Comparison of ENCODE assay signal across 9 cellular contexts in the genomic region with DNA sequence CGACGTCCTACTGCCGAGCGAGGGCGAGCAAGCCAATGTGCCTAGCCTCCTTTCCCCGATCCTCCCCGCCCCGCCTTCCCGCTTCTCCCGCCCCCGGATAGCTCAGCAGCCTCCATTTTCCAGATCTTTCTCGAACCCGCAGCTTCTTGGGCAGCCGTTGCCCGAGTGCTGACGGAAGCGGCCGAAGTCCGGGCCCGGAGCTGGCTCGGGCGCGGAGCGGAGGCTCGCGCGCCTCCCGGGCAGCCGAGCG. TPM values are rescaled to one million over a fixed set of nuclear protein-coding genes. Genes with fewer than 3 reads are reported as not detected.
DNase-seq lines count a peak whose midpoint lies in the region; ATAC-seq, FAIRE-seq and TF ChIP-seq lines count a peak whose summit lies in the region.
"Had no signal": no experiment of that assay in that cellular context is flagged by ENCODE, and none has a peak within 500 bp of the region (broad histone marks: within the 10 kb centered on the region; RNA-seq: fewer than 3 reads in every experiment).

No MANE protein-coding gene starts in this region.

- H3K27me3 ChIP-seq in HUES6 (ENCODE audit: control insufficient read depth, insufficient read depth, low read length) (peaks cover 44% of the 10 kb centered on the region), H1 (replicated peaks in 1 of 4; ENCODE audit: control insufficient read depth in 3 of 4, extremely low read depth in 1 of 4, insufficient read depth in 3 of 4, low read length in 3 of 4) (peaks cover 7 to 34% (median 25%) of the 10 kb centered on the region in 4 experiments), mesenchymal stem cell (ENCODE audit: control insufficient read depth in 1 of 2, insufficient read depth in 1 of 2, low read length in 2 of 2) (no peaks in the 10 kb centered on the region)

- H2AK5ac ChIP-seq in H1 (ENCODE audit: low read depth, low read length) (no peak overlapping the region), mesenchymal stem cell (ENCODE audit: low read length, severe bottlenecking) (no peak overlapping the region)

- no peaks in the 10 kb centered on the region for H3K36me3 Mint-ChIP-seq in stimulated activated naive CD8-positive, alpha-beta T cell treated with anti-CD3 and anti-CD28 coated beads, Interleukin-15, Interleukin-2, amounts not matched to agents 100 ng/mL and 50 ng/mL, for 24 hours (ENCODE audit: low read depth)

- H2BK5ac ChIP-seq in H1 (ENCODE audit: low read depth, low read length) (peak overlapping the region; percentile 53), mesenchymal stem cell (ENCODE audit: low read depth, low read length, poor library complexity, severe bottlenecking) (no peak overlapping the region)

- no peak overlapping the region for H2BK12ac ChIP-seq in H1 (ENCODE audit: low read depth, low read length)
- H2BK12ac ChIP-seq in mesenchymal stem cell (ENCODE audit: low read length in 2 of 2), result peak overlapping the region in 1 of 2 experiments; percentile 64

- H3K23ac ChIP-seq in H1 (ENCODE audit: insufficient read length) (no peak overlapping the region), mesenchymal stem cell (ENCODE audit: low read length in 2 of 2) (no peak overlapping the region)

- no peak overlapping the region for H2BK15ac ChIP-seq in H1 (ENCODE audit: low read length)
- peak overlapping the region; percentile 90 for H2BK15ac ChIP-seq in mesenchymal stem cell (ENCODE audit: low read depth, poor library complexity, severe bottlenecking)

- H3K4me1 ChIP-seq in HUES6 (ENCODE audit: control insufficient read depth, insufficient read depth, low read length), result no peaks in the 10 kb centered on the region
- H3K4me1 ChIP-seq in H1 (replicated peaks in 1 of 4; ENCODE audit: control insufficient read depth in 3 of 4, insufficient read depth in 4 of 4, low read length in 3 of 4), result peaks cover 0 to 10% (median 1%) of the 10 kb centered on the region in 4 experiments; a peak in 5 of 7 replicates
- peaks cover 8% of the 10 kb centered on the region for H3K4me1 ChIP-seq in mesenchymal stem cell (ENCODE audit: control insufficient read depth, insufficient read depth, low read depth, low read length)

- peak overlapping the region; percentile 48 for H4K5ac ChIP-seq in H1 (ENCODE audit: insufficient read length, low read depth, low read length)

- H3K36me3 ChIP-seq in HUES6 (ENCODE audit: control insufficient read depth, insufficient read depth, low read length), result no peaks in the 10 kb centered on the region
- no peaks in the 10 kb centered on the region for H3K36me3 ChIP-seq in H1 (ENCODE audit: control insufficient read depth in 2 of 4, insufficient read depth in 4 of 4, low read length in 3 of 4)
- H3K36me3 ChIP-seq in mesenchymal stem cell (ENCODE audit: control insufficient read depth in 1 of 2, insufficient read depth in 2 of 2, low read depth in 1 of 2, low read length in 2 of 2), result no peaks in the 10 kb centered on the region

- peak; percentile 78 for ATAC-seq in GM21528 (IDR thresholded peaks at IDR 0.05; ENCODE audit: low FRiP score, unreplicated experiment)

- peak overlapping the region; percentile 86 for H3K4me3 ChIP-seq in HUES6 (ENCODE audit: low read depth, low read length)
- peak overlapping the region; percentile 52 to 80 (median 70) for H3K4me3 ChIP-seq in H1 (ENCODE audit: extremely low read depth in 1 of 4, insufficient read depth in 2 of 4, low read depth in 3 of 4, low read length in 4 of 4)
- H3K4me3 ChIP-seq in mesenchymal stem cell (ENCODE audit: insufficient read depth in 1 of 2, low read depth in 1 of 2, low read length in 2 of 2), result peak overlapping the region; percentile 60 to 100

- H3K79me1 ChIP-seq in H1 (ENCODE audit: low read depth, low read length) (no peaks in the 10 kb centered on the region), mesenchymal stem cell (replicated peaks; ENCODE audit: low read length, poor library complexity, severe bottlenecking) (peaks cover 5% of the 10 kb centered on the region)

- no peaks in the 10 kb centered on the region for H3K9me3 Mint-ChIP-seq in stimulated activated naive CD8-positive, alpha-beta T cell treated with anti-CD3 and anti-CD28 coated beads, Interleukin-15, Interleukin-2, amounts not matched to agents 100 ng/mL and 50 ng/mL, for 24 hours

- no peak for TF ChIP-seq CTCF in H1 (IDR thresholded peaks at IDR 0.05; ENCODE audit: control extremely low read depth in 1 of 3, insufficient read depth in 1 of 3, low read depth in 1 of 3, low read length in 3 of 3)

- peak overlapping the region; percentile 87 to 99 for H3K4me2 ChIP-seq in H1 (ENCODE audit: insufficient read depth in 1 of 2, low read depth in 2 of 2, low read length in 2 of 2)
- peak overlapping the region; percentile 75 for H3K4me2 ChIP-seq in mesenchymal stem cell (ENCODE audit: low read length, poor library complexity, severe bottlenecking)

- peaks cover 29% of the 10 kb centered on the region for H3K4me1 Mint-ChIP-seq in stimulated activated naive CD8-positive, alpha-beta T cell treated with anti-CD3 and anti-CD28 coated beads, Interleukin-15, Interleukin-2, amounts not matched to agents 100 ng/mL and 50 ng/mL, for 24 hours (ENCODE audit: low read depth)

- TF ChIP-seq POLR2A in H1 (IDR thresholded peaks at IDR 0.05; ENCODE audit: control extremely low read depth in 1 of 2, low read depth in 2 of 2, low read length in 2 of 2), result no peak

- peak overlapping the region; percentile 97; the same call in 1 of the 2 replicates for H4K8ac ChIP-seq in H1 (ENCODE audit: extremely low read depth, insufficient read depth, low read length)
- H4K8ac ChIP-seq in mesenchymal stem cell (ENCODE audit: low read length), result peak overlapping the region; percentile 95

- peaks cover 12% of the 10 kb centered on the region for H3K23me2 ChIP-seq in H1 (ENCODE audit: low read depth, low read length)

- no peak overlapping the region for H4K91ac ChIP-seq in H1 (replicated peaks; ENCODE audit: insufficient read length, low read length)
- peak overlapping the region; percentile 25 for H4K91ac ChIP-seq in mesenchymal stem cell (ENCODE audit: low read length)

- H3K9ac ChIP-seq in HUES6 (ENCODE audit: low read length), result peak overlapping the region; percentile 63
- peak overlapping the region; percentile 46 to 84 (median 64) for H3K9ac ChIP-seq in H1 (replicated peaks in 1 of 4; ENCODE audit: extremely low read depth in 1 of 4, low read depth in 3 of 4, low read length in 3 of 4)
- peak overlapping the region; percentile 92 for H3K9ac ChIP-seq in mesenchymal stem cell (ENCODE audit: low read length)

- CTCF ChIA-PET in H1 (lab: Charles Lee; ENCODE audit: partially characterized antibody), result interaction anchor here (0.5 to 1.3 kb wide), 6 partner anchors 37 to 254 kb away, joined by 3 to 7 read pairs (median 3); no protein-coding TSS in a partner anchor

- H2AFZ ChIP-seq in H1 (ENCODE audit: low read length) (peak overlapping the region; percentile 80; the same call in 1 of the 2 replicates), mesenchymal stem cell (ENCODE audit: low read depth, low read length) (peak overlapping the region; percentile 91)

- no peak overlapping the region for H2BK20ac ChIP-seq in H1 (ENCODE audit: low read length)

- H2BK120ac ChIP-seq in H1 (replicated peaks; ENCODE audit: low read depth, low read length) (no peak overlapping the region), mesenchymal stem cell (ENCODE audit: low read depth, low read length) (peak overlapping the region; percentile 94)

- H3K56ac ChIP-seq in H1 (replicated peaks; ENCODE audit: insufficient read length, low read depth, low read length), result no peak overlapping the region

- no peak overlapping the region for H3K14ac ChIP-seq in H1 (ENCODE audit: insufficient read length)
- H3K14ac ChIP-seq in mesenchymal stem cell (ENCODE audit: low read length in 2 of 2), result no peak overlapping the region

- H4K20me1 ChIP-seq in H1 (replicated peaks in 1 of 2; ENCODE audit: control insufficient read depth in 1 of 2, insufficient read depth in 2 of 2, low read length in 2 of 2), result no peaks in the 10 kb centered on the region

- FAIRE-seq in H1 (lab: Jason Lieb, UNC), result no peak

- H3K9me3 ChIP-seq in HUES6 (ENCODE audit: control insufficient read depth, insufficient read depth, low read depth, low read length), result no peaks in the 10 kb centered on the region
- H3K9me3 ChIP-seq in H1 (ENCODE audit: insufficient read depth in 2 of 2, low read depth in 1 of 2, low read length in 1 of 2), result no peaks in the 10 kb centered on the region
- no peaks in the 10 kb centered on the region for H3K9me3 ChIP-seq in mesenchymal stem cell (ENCODE audit: control insufficient read depth, low read length)

- POLR2A ChIA-PET in H1 (lab: Charles Lee; ENCODE audit: partially characterized antibody), result interaction anchor here (0.6 to 1.8 kb wide), 7 partner anchors 9 to 294 kb away, joined by 3 to 11 read pairs (median 4); a partner anchor contains a TSS

- H3K4ac ChIP-seq in H1 (replicated peaks; ENCODE audit: insufficient read length, low read depth, low read length) (no peak overlapping the region), mesenchymal stem cell (ENCODE audit: low read depth in 1 of 2, low read length in 2 of 2) (peak overlapping the region in 1 of 2 experiments; percentile 68)

- no peak overlapping the region for H3K27ac Mint-ChIP-seq in stimulated activated naive CD8-positive, alpha-beta T cell treated with anti-CD3 and anti-CD28 coated beads, Interleukin-15, Interleukin-2, amounts not matched to agents 100 ng/mL and 50 ng/mL, for 24 hours

- H3K27me3 Mint-ChIP-seq in stimulated activated naive CD8-positive, alpha-beta T cell treated with anti-CD3 and anti-CD28 coated beads, Interleukin-15, Interleukin-2, amounts not matched to agents 100 ng/mL and 50 ng/mL, for 24 hours, result peaks cover 75% of the 10 kb centered on the region

- no peak overlapping the region for H3K27ac ChIP-seq in HUES6 (ENCODE audit: low read depth, low read length)
- H3K27ac ChIP-seq in H1 (ENCODE audit: low read depth, low read length), result no peak overlapping the region
- no peak overlapping the region for H3K27ac ChIP-seq in mesenchymal stem cell (ENCODE audit: low read length, poor library complexity, severe bottlenecking)

- TF ChIP-seq RAD21 in H1 (IDR thresholded peaks at IDR 0.05 in 1 of 2, conservative IDR thresholded peaks at IDR 0.05 in 1 of 2; ENCODE audit: low read depth in 2 of 2, low read length in 2 of 2), result no peak

- peak overlapping the region; percentile 10 for H3K4me3 Mint-ChIP-seq in stimulated activated naive CD8-positive, alpha-beta T cell treated with anti-CD3 and anti-CD28 coated beads, Interleukin-15, Interleukin-2, amounts not matched to agents 100 ng/mL and 50 ng/mL, for 24 hours

- no peak for TF ChIP-seq EP300 in H1 (IDR thresholded peaks at IDR 0.05; ENCODE audit: borderline replicate concordance in 1 of 2, low read depth in 2 of 2, low read length in 2 of 2)

- 0 out of 2 replicates have a peak overlapping the region, but pooled peaks have one; percentile 63 for H3K18ac ChIP-seq in H1 (ENCODE audit: extremely low read depth, low read length)
- H3K18ac ChIP-seq in mesenchymal stem cell (ENCODE audit: low read depth in 1 of 2, low read length in 2 of 2), result peak overlapping the region; percentile 77 to 89

- DNase-seq in NCI-H748 (lab: John Stamatoyannopoulos, UW; ENCODE audit: unreplicated experiment) (peak; percentile 80), NCI-H748 treated with DMSO at 0.1 percent for 48 hours (lab: John Stamatoyannopoulos, UW) (no peak), SW 1271 (lab: John Stamatoyannopoulos, UW) (peak; percentile 7 to 68), H1 (ENCODE audit: low read depth in 1 of 2, low spot score in 2 of 2) (peak; percentile 83 to 91), mesenchymal stem cell (no peak)

- no peaks in the 10 kb centered on the region for H3K79me2 ChIP-seq in H1 (ENCODE audit: control insufficient read depth in 1 of 2, insufficient read depth in 2 of 2, low read length in 2 of 2)

- WGBS in H1 (ENCODE audit: extremely low coverage in 1 of 2, insufficient coverage in 1 of 2, insufficient read length in 1 of 2, insufficient replicate concordance in 2 of 2, low coverage in 1 of 2, low lambda C conversion rate in 2 of 2, missing lambda C conversion rate in 1 of 2), 2 experiments, result 4% methylated on average over 15 of the region's 30 CpGs; no CpG with 5 or more reads in 1 of the 2 experiments
- under 1% methylated on average over 22 of the region's 30 CpGs for WGBS in mesenchymal stem cell

RNA-seq across cellular contexts. Expression of a gene that starts 0.2 kb away (rescaled TPM):
- 4.6 and 4.7 TPM in 2 replicates for total RNA-seq in H1 (2021; fragmentation: NEBNext Ultra II Directional; extraction: Animal tissue kit (Norgen Biotek cat#: 25700))
- 0.65 and 1.0 TPM in 2 replicates for polyA plus RNA-seq in H1 (2011; rRNA removed)
- 1.5 TPM for polyA plus RNA-seq in H1 (2011; cell fraction: cytosol; rRNA removed)
- 1.1 TPM for polyA plus RNA-seq in H1 (2011; cell fraction: nucleus; rRNA removed)
- 2.3 to 4.0 TPM (median 2.6 TPM) in 4 replicates for polyA plus RNA-seq in H1 (2012, experiment 1 of 2)
- polyA plus RNA-seq in H1 (2012, experiment 2 of 2), result 0.09 TPM
- 3.0 TPM for polyA plus RNA-seq in H1 (2013, experiment 1 of 2)
- 3.2 TPM for polyA plus RNA-seq in H1 (2013, experiment 2 of 2)
- polyA minus RNA-seq in H1 (2011; rRNA and poly(A)+ RNA removed), result 4.1 and 5.8 TPM in 2 replicates
- 1.5 TPM for polyA minus RNA-seq in H1 (2011; cell fraction: cytosol; rRNA and poly(A)+ RNA removed)
- polyA minus RNA-seq in H1 (2011; cell fraction: nucleus; rRNA and poly(A)+ RNA removed), result 6.1 TPM
- polyA plus RNA-seq in mesenchymal stem cell (2013, experiment 1 of 2), result 1.5 TPM
- polyA plus RNA-seq in mesenchymal stem cell (2013, experiment 2 of 2), result 1.5 TPM

RNA-seq across cellular contexts. Expression of a gene that starts 51.8 kb away (rescaled TPM):
- total RNA-seq in H1 (2021; fragmentation: NEBNext Ultra II Directional; extraction: Animal tissue kit (Norgen Biotek cat#: 25700)), result not detected in 2 replicates
- not detected in 2 replicates for polyA plus RNA-seq in H1 (2011; rRNA removed)
- polyA plus RNA-seq in H1 (2011; cell fraction: cytosol; rRNA removed), result not detected
- not detected for polyA plus RNA-seq in H1 (2011; cell fraction: nucleus; rRNA removed)
- not detected in 4 replicates for polyA plus RNA-seq in H1 (2012, experiment 1 of 2)
- polyA plus RNA-seq in H1 (2012, experiment 2 of 2), result not detected
- 0.02 TPM for polyA plus RNA-seq in H1 (2013, experiment 1 of 2)
- not detected for polyA plus RNA-seq in H1 (2013, experiment 2 of 2)
- not detected in 2 replicates for polyA minus RNA-seq in H1 (2011; rRNA and poly(A)+ RNA removed)
- polyA minus RNA-seq in H1 (2011; cell fraction: cytosol; rRNA and poly(A)+ RNA removed), result not detected
- not detected for polyA minus RNA-seq in H1 (2011; cell fraction: nucleus; rRNA and poly(A)+ RNA removed)
- polyA plus RNA-seq in mesenchymal stem cell (2013, experiment 1 of 2), result not detected
- not detected for polyA plus RNA-seq in mesenchymal stem cell (2013, experiment 2 of 2)
- total RNA-seq: subcutaneous adipose tissue had no signal

Comparison
In these comparisons a context has a peak if more than half of its experiments do, and no peak if none do; other contexts are left out.
1. DNase-seq: peak in NCI-H748 (single experiment), SW 1271 (2 of 2) and H1 (2 of 2); none in NCI-H748 treated with DMSO at 0.1 percent for 48 hours (single experiment) and mesenchymal stem cell (single experiment).
2. Peak in every context shown above with its lines, with median percentiles within 50 percentile points of each other: H3K4me3 ChIP-seq and H3K9ac ChIP-seq.